Comparison of ENCODE assay signal across 8 cellular contexts in genomic region chr6:116444092-116444491, GRCh38. TPM values are rescaled to one million over a fixed set of nuclear protein-coding genes. Genes with fewer than 3 reads are reported as not detected.
A peak's percentile ranks its signal among the peaks of the same experiment; 100 is the strongest.
DNase-seq lines count a peak whose midpoint lies in the region; ATAC-seq and TF ChIP-seq lines count a peak whose summit lies in the region.

No MANE protein-coding gene starts in this region.

- no peak overlapping the region for H3K4me3 ChIP-seq in testis

- intact Hi-C loops in CD14-positive monocyte (cut with micrococcal nuclease): loop anchor here in 1 of 2 donors (10.0 kb wide), 2 partner anchors 91 to 149 kb away; no protein-coding TSS in a partner anchor
- intact Hi-C loops in testis (cut with DNase I; ENCODE audit: low total_unique reads): no loop called here

- H3K36me3 ChIP-seq in testis (ENCODE audit: low read depth, missing control alignments): no peaks in the 10 kb centered on the region

- ATAC-seq in GM18867 (IDR thresholded peaks at IDR 0.05; ENCODE audit: unreplicated experiment): peak; percentile 76
- ATAC-seq in HG03558 (IDR thresholded peaks at IDR 0.05; ENCODE audit: extremely low read depth, unreplicated experiment): peak; percentile 47
- no peak for ATAC-seq in GM18870 (IDR thresholded peaks at IDR 0.05; ENCODE audit: unreplicated experiment)

- peaks cover 0 to 2% (median 0%) of the 10 kb centered on the region in 7 donors for H3K9me3 Mint-ChIP-seq in CD14-positive monocyte

- no peaks in the 10 kb centered on the region for H3K4me1 ChIP-seq in testis

- TF ChIP-seq POLR2A in testis (IDR thresholded peaks at IDR 0.05): no peak

- no peak overlapping the region for H3K27ac ChIP-seq in testis

- H3K27me3 ChIP-seq in testis: no peaks in the 10 kb centered on the region

- peaks cover 0 to 2% (median 0%) of the 10 kb centered on the region in 3 donors for H3K27me3 Mint-ChIP-seq in CD14-positive monocyte (ENCODE audit: low read depth in 3 of 3)

- no peaks in the 10 kb centered on the region for H3K36me3 Mint-ChIP-seq in CD14-positive monocyte

- no peaks in the 10 kb centered on the region for H3K9me3 ChIP-seq in testis

- H3K4me3 Mint-ChIP-seq in CD14-positive monocyte: no peak overlapping the region

- peak; percentile 66 for TF ChIP-seq CTCF in CD14-positive monocyte (IDR thresholded peaks at IDR 0.05)
- peak in 2 of 3 experiments; percentile 43 to 54 for TF ChIP-seq CTCF in testis (IDR thresholded peaks at IDR 0.05)

- DNase-seq in CD14-positive monocyte (ENCODE audit: low spot score): no peak
- peak; percentile 15 for DNase-seq in SW480 (ENCODE audit: low spot score)
- peak; percentile 49 for DNase-seq in foreskin melanocyte
- no peak for DNase-seq in testis
- DNase-seq in DMS79 treated with DMSO at 0.1 percent for 48 hours (lab: John Stamatoyannopoulos, UW): no peak

- WGBS in testis, 2 donors: 50 to 52% methylated on average over 3 of the region's 3 CpGs

- H3K27ac Mint-ChIP-seq in CD14-positive monocyte: peak overlapping the region in 2 of 7 donors; percentile 18 to 47

- peaks cover 43% of the 10 kb centered on the region for H3K4me1 Mint-ChIP-seq in CD14-positive monocyte

RNA-seq across cellular contexts. Expression of gene CALHM6, which starts 17.1 kb away (rescaled TPM):
- polyA plus RNA-seq in CD14-positive monocyte (100 to 1,000 TPM; 261 to 367 TPM), testis (ENCODE audit: insufficient read depth, low read depth, low replicate concordance) (15.7 TPM)
- 10 to 100 TPM in 1 of 2 donors, 1 to 10 TPM in 1; 9.7 to 10.4 TPM for total RNA-seq in testis

Comparison
In these comparisons a context has a peak if more than half of its experiments do, and no peak if none do; other contexts are left out.
1. DNase-seq: peak in SW480 (single experiment) and foreskin melanocyte (single experiment); none in CD14-positive monocyte (single experiment), testis (single experiment) and DMS79 treated with DMSO at 0.1 percent for 48 hours (single experiment).
2. RNA of gene CALHM6, which starts 17.1 kb away (polyA plus RNA-seq): 261 to 367 TPM in CD14-positive monocyte; 15.7 TPM in testis (single experiment); every median in the first group is over 10 times any median in the second.